30 cellular contexts compared by ENCODE assay signal in genomic region chr2:7599462-7600258, GRCh38.
"Had no signal": no experiment of that assay in that cellular context is flagged by ENCODE, and none has a peak within 500 bp of the region (broad histone marks: within the 10 kb centered on the region; RNA-seq: fewer than 3 reads in every experiment).

No MANE protein-coding gene starts in this region.

- DNase-seq: activated B cell treated with CpG ODN at 0.5 μM for 24 hours; activated CD4-positive, alpha-beta memory T cell treated with anti-CD3 and anti-CD28 coated beads for 36 hours; activated CD4-positive, alpha-beta T cell treated with anti-CD3 and anti-CD28 coated beads for 48 hours; activated CD4-positive, CD25-positive, alpha-beta regulatory T cell treated with anti-CD3 and anti-CD28 coated beads, Interleukin-2, amount 50 U/mL, for 72 hours; activated CD8-positive, alpha-beta memory T cell treated with anti-CD3 and anti-CD28 coated beads for 24 hours; activated CD8-positive, alpha-beta memory T cell treated with anti-CD3 and anti-CD28 coated beads, Interleukin-2, amount 10 ng/mL, durations not matched to agents 7 days and 5 days; activated CD8-positive, alpha-beta memory T cell treated with anti-CD3 and anti-CD28 coated beads, Interleukin-2, amount 50 U/mL, for 48 hours; activated effector memory CD4-positive, alpha-beta T cell treated with Interleukin-2 at 50 U/mL for 16 hours; activated naive CD4-positive, alpha-beta T cell treated with anti-CD3 and anti-CD28 coated beads, Interleukin-2, amount 10 ng/mL, durations not matched to agents 7 days and 5 days; activated naive CD8-positive, alpha-beta T cell treated with anti-CD3 and anti-CD28 coated beads, Interleukin-2, amount 50 U/mL, for 24 hours; activated T-cell treated with anti-CD3 and anti-CD28 coated beads, Interleukin-2, amount 50 U/mL, for 48 hours; anterior cingulate cortex; MM.1S; NCI-H1092 treated with DMSO at 0.1 percent for 48 hours; NCI-H1417 treated with DMSO at 0.1 percent for 48 hours; NCI-H187 treated with DMSO at 0.1 percent for 48 hours; NCI-H2081; NCI-H345; NCI-H524 treated with DMSO at 0.1 percent for 48 hours; NK-92 treated with Interleukin-12 subunit alpha and Interleukin-12 subunit beta, amount 100 ng/mL, for 24 hours; PC-3; Peyer's patch; RPMI8226; SHP77 treated with DMSO at 0.1 percent for 48 hours; SW 1271; T-helper 1 cell; T-helper 2 cell; T-helper 9 cell had no signal

- ATAC-seq: activated CD8-positive, alpha-beta memory T cell treated with anti-CD3 and anti-CD28 coated beads, Interleukin-2, amount 10 ng/mL, durations not matched to agents 7 days and 5 days; activated naive CD8-positive, alpha-beta T cell treated with anti-CD3 and anti-CD28 coated beads, Interleukin-2, amount 50 U/mL, for 24 hours; PC-3 had no signal

- H3K4me3 Mint-ChIP-seq: activated B cell treated with CpG ODN at 0.5 μM for 24 hours; activated CD4-positive, alpha-beta memory T cell treated with anti-CD3 and anti-CD28 coated beads for 36 hours; activated CD8-positive, alpha-beta memory T cell treated with anti-CD3 and anti-CD28 coated beads, Interleukin-2, amount 10 ng/mL, durations not matched to agents 7 days and 5 days; activated naive CD4-positive, alpha-beta T cell treated with anti-CD3 and anti-CD28 coated beads, Interleukin-2, amount 10 ng/mL, durations not matched to agents 7 days and 5 days; activated naive CD8-positive, alpha-beta T cell; activated naive CD8-positive, alpha-beta T cell treated with anti-CD3 and anti-CD28 coated beads, Interleukin-2, amount 50 U/mL, for 24 hours; brain had no signal

- H3K27me3 Mint-ChIP-seq: activated CD4-positive, alpha-beta memory T cell treated with anti-CD3 and anti-CD28 coated beads for 36 hours; activated CD8-positive, alpha-beta memory T cell treated with anti-CD3 and anti-CD28 coated beads, Interleukin-2, amount 10 ng/mL, durations not matched to agents 7 days and 5 days; activated naive CD4-positive, alpha-beta T cell treated with anti-CD3 and anti-CD28 coated beads, Interleukin-2, amount 10 ng/mL, durations not matched to agents 7 days and 5 days; activated naive CD8-positive, alpha-beta T cell; activated naive CD8-positive, alpha-beta T cell treated with anti-CD3 and anti-CD28 coated beads, Interleukin-2, amount 50 U/mL, for 24 hours had no signal

- H3K9me3 Mint-ChIP-seq: activated naive CD4-positive, alpha-beta T cell treated with anti-CD3 and anti-CD28 coated beads, Interleukin-2, amount 10 ng/mL, durations not matched to agents 7 days and 5 days had no signal

- H3K27ac Mint-ChIP-seq: activated B cell treated with CpG ODN at 0.5 μM for 24 hours; activated CD4-positive, alpha-beta memory T cell treated with anti-CD3 and anti-CD28 coated beads for 36 hours; activated CD8-positive, alpha-beta memory T cell treated with anti-CD3 and anti-CD28 coated beads, Interleukin-2, amount 10 ng/mL, durations not matched to agents 7 days and 5 days; activated naive CD4-positive, alpha-beta T cell treated with anti-CD3 and anti-CD28 coated beads, Interleukin-2, amount 10 ng/mL, durations not matched to agents 7 days and 5 days; activated naive CD8-positive, alpha-beta T cell; activated naive CD8-positive, alpha-beta T cell treated with anti-CD3 and anti-CD28 coated beads, Interleukin-2, amount 50 U/mL, for 24 hours had no signal

- H3K4me1 Mint-ChIP-seq: activated B cell treated with CpG ODN at 0.5 μM for 24 hours; activated naive CD8-positive, alpha-beta T cell treated with anti-CD3 and anti-CD28 coated beads, Interleukin-2, amount 50 U/mL, for 24 hours had no signal

- H3K36me3 Mint-ChIP-seq: activated CD4-positive, alpha-beta memory T cell treated with anti-CD3 and anti-CD28 coated beads for 36 hours; activated naive CD4-positive, alpha-beta T cell treated with anti-CD3 and anti-CD28 coated beads, Interleukin-2, amount 10 ng/mL, durations not matched to agents 7 days and 5 days; activated naive CD8-positive, alpha-beta T cell; brain had no signal
